15 cellular contexts compared by ENCODE assay signal in genomic region chr9:111633389-111633736, GRCh38. TPM values are rescaled to one million over a fixed set of nuclear protein-coding genes. Genes with fewer than 3 reads are reported as not detected.
DNase-seq lines count a peak whose midpoint lies in the region; ATAC-seq and TF ChIP-seq lines count a peak whose summit lies in the region.
"Had no signal": no experiment of that assay in that cellular context is flagged by ENCODE, and none has a peak within 500 bp of the region (broad histone marks: within the 10 kb centered on the region; RNA-seq: fewer than 3 reads in every experiment).

No MANE protein-coding gene starts in this region.

- H3K9me3 ChIP-seq in BLaER1 = no peaks in the 10 kb centered on the region; the same call in 1 of the 2 replicates
- no peaks in the 10 kb centered on the region for H3K9me3 ChIP-seq in right lobe of liver
- no peaks in the 10 kb centered on the region for H3K9me3 ChIP-seq in psoas muscle
- H3K9me3 ChIP-seq: left ventricle myocardium inferior had no signal

- H3K27me3 ChIP-seq in BLaER1 (no peaks in the 10 kb centered on the region), right lobe of liver (no peaks in the 10 kb centered on the region), psoas muscle (ENCODE audit: insufficient read depth in 3 of 3, low read length in 2 of 3) (no peaks in the 10 kb centered on the region)

- peak overlapping the region; percentile 98 for H3K4me3 Mint-ChIP-seq in activated naive CD8-positive, alpha-beta T cell

- TF ChIP-seq CTCF in GM12864 (IDR thresholded peaks at IDR 0.05; ENCODE audit: low read depth, low read length, missing control alignments) (no peak), right lobe of liver (IDR thresholded peaks at IDR 0.05) (no peak), psoas muscle (IDR thresholded peaks at IDR 0.05) (no peak)

- DNase-seq in GM12864 (ENCODE audit: low read depth) = no peak
- peak in 1 of 3 donors; percentile 64 for DNase-seq in right lobe of liver
- DNase-seq in ACHN = no peak
- no peak for DNase-seq in psoas muscle
- no peak for DNase-seq in anterior cingulate cortex (lab: John Stamatoyannopoulos, UW)
- DNase-seq: activated CD4-positive, alpha-beta T cell treated with anti-CD3 and anti-CD28 coated beads for 1 hour; amygdala; effector CD8-positive, alpha-beta T cell; left ventricle myocardium inferior; stimulated activated CD4-positive, alpha-beta T cell treated with anti-CD3 and anti-CD28 coated beads, Interleukin-4, amount 100 ng/mL, for 4 hours; SW 1271 had no signal

- no peaks in the 10 kb centered on the region for H3K27me3 Mint-ChIP-seq in activated naive CD8-positive, alpha-beta T cell

- intact Hi-C loops in right lobe of liver (cut with DNase I) = no loop called here
- intact Hi-C loops in psoas muscle (cut with DNase I) = loop anchor here in 1 of 2 donors (5.0 kb wide), 2 partner anchors 36 to 151 kb away; partner anchors contain the start of genes ECPAS and PTGR1

- no peak overlapping the region for H3K27ac ChIP-seq in BLaER1
- H3K27ac ChIP-seq in right lobe of liver = peak overlapping the region in 2 of 3 donors; percentile 54 to 98
- H3K27ac ChIP-seq in psoas muscle = no peak overlapping the region
- H3K27ac ChIP-seq: left ventricle myocardium inferior, parathyroid adenoma had no signal

- peaks cover 64% of the 10 kb centered on the region for H4K20me1 ChIP-seq in BLaER1

- H3K36me3 ChIP-seq in BLaER1 = peaks cover 4% of the 10 kb centered on the region; the same call in 1 of the 2 replicates
- H3K36me3 ChIP-seq in right lobe of liver = no peaks in the 10 kb centered on the region
- H3K36me3 ChIP-seq in psoas muscle (ENCODE audit: insufficient read depth in 1 of 2, low read depth in 1 of 2) = peaks cover 0 to 2% of the 10 kb centered on the region in 2 donors
- H3K36me3 ChIP-seq: left ventricle myocardium inferior had no signal

- no peak overlapping the region for H3K9ac ChIP-seq in BLaER1
- H3K9ac ChIP-seq: parathyroid adenoma had no signal

- ATAC-seq in right lobe of liver (peak; percentile 5 to 48 (median 20)), GM19023 (IDR thresholded peaks at IDR 0.05; ENCODE audit: unreplicated experiment) (no peak), psoas muscle (no peak)

- H3K4me2 ChIP-seq in BLaER1 = peak overlapping the region; percentile 83

- no peaks in the 10 kb centered on the region for H3K9me3 Mint-ChIP-seq in activated naive CD8-positive, alpha-beta T cell (ENCODE audit: low read depth)

- in situ Hi-C loops in ACHN (cut with HindIII; ENCODE audit: low pct_ligation_motif_present, low pct_unique_long_range_greater_than_20kb, low sequenced_read_pairs) = no loop called here

- peaks cover 47% of the 10 kb centered on the region for H3K4me1 Mint-ChIP-seq in activated naive CD8-positive, alpha-beta T cell (ENCODE audit: low read depth)

- WGBS in right lobe of liver (ENCODE audit: insufficient coverage, low coverage, low lambda C conversion rate, missing lambda C conversion rate) = 59% methylated on average over 1 of the region's 1 CpG
- 36 to 68% (median 50%) methylated on average over 1 of the region's 1 CpG for WGBS in psoas muscle, 3 donors

- peaks cover 22% of the 10 kb centered on the region for H3K4me1 ChIP-seq in BLaER1
- peaks cover 0 to 43% (median 5%) of the 10 kb centered on the region in 4 donors for H3K4me1 ChIP-seq in right lobe of liver
- H3K4me1 ChIP-seq in psoas muscle = peaks cover 30% of the 10 kb centered on the region

- H3K36me3 Mint-ChIP-seq in activated naive CD8-positive, alpha-beta T cell = peaks cover 3% of the 10 kb centered on the region

- TF ChIP-seq POLR2A in right lobe of liver (IDR thresholded peaks at IDR 0.05) = no peak

- no peak overlapping the region for H3K27ac Mint-ChIP-seq in activated naive CD8-positive, alpha-beta T cell

- H3K4me3 ChIP-seq in BLaER1 = no peak overlapping the region
- peak overlapping the region; percentile 4; the same call in 1 of the 2 replicates for H3K4me3 ChIP-seq in GM12864 (ENCODE audit: low read depth, low read length)
- H3K4me3 ChIP-seq in right lobe of liver = peak overlapping the region in 2 of 3 donors; percentile 95 to 99
- H3K4me3 ChIP-seq in psoas muscle = no peak overlapping the region

RNA-seq across cellular contexts. Expression of gene DNAJC25, which starts 2.2 kb away (rescaled TPM):
- total RNA-seq in right lobe of liver = 10 to 100 TPM; 12.2 to 32.8 (median 18.2) TPM
- 1 to 10 TPM; 1.9 to 5.6 (median 4.5) TPM for total RNA-seq in psoas muscle
- polyA plus RNA-seq in psoas muscle = 10 to 100 TPM in 2 of 3 donors, 1 to 10 TPM in 1; 7.4 to 20.1 (median 19.9) TPM

RNA-seq across cellular contexts. Expression of gene GNG10, which starts 28.0 kb away (rescaled TPM):
- total RNA-seq in right lobe of liver (10 to 100 TPM in 3 of 6 experiments, 1 to 10 TPM in 3; 8.1 to 23.8 (median 14.0) TPM), psoas muscle (10 to 100 TPM; 12.0 to 22.3 (median 16.4) TPM)
- polyA plus RNA-seq in psoas muscle = 10 to 100 TPM; 13.7 to 17.3 (median 14.9) TPM

RNA-seq across cellular contexts. Expression of gene PTGR1, which starts 33.9 kb away (rescaled TPM):
- total RNA-seq in right lobe of liver (1,000 to 10,000 TPM in 1 of 6 experiments, 100 to 1,000 TPM in 5; 477 to 1,242 (median 773) TPM), psoas muscle (10 to 100 TPM in 3 of 4 donors, 1 to 10 TPM in 1; 8.6 to 32.2 (median 15.5) TPM)
- 10 to 100 TPM in 2 of 3 donors, 1 to 10 TPM in 1; 8.0 to 22.5 (median 22.5) TPM for polyA plus RNA-seq in psoas muscle

Comparison
In these comparisons a context has a peak if more than half of its experiments do, and no peak if none do; other contexts are left out.
1. H3K27ac ChIP-seq: peak in right lobe of liver (2 of 3); none in BLaER1 (single experiment) and psoas muscle (single experiment).
2. H3K4me3 ChIP-seq: peak in GM12864 (single experiment) and right lobe of liver (2 of 3); none in BLaER1 (single experiment) and psoas muscle (single experiment).
3. ATAC-seq: peak in right lobe of liver (4 of 4); none in GM19023 (single experiment) and psoas muscle (0 of 4).
4. RNA of gene PTGR1, which starts 33.9 kb away (total RNA-seq): 477 to 1,242 TPM in right lobe of liver; 8.6 to 32.2 TPM in psoas muscle; every median in the first group is over 10 times any median in the second.